Comparison of ENCODE assay signal across 1 cellular context in the genomic region with DNA sequence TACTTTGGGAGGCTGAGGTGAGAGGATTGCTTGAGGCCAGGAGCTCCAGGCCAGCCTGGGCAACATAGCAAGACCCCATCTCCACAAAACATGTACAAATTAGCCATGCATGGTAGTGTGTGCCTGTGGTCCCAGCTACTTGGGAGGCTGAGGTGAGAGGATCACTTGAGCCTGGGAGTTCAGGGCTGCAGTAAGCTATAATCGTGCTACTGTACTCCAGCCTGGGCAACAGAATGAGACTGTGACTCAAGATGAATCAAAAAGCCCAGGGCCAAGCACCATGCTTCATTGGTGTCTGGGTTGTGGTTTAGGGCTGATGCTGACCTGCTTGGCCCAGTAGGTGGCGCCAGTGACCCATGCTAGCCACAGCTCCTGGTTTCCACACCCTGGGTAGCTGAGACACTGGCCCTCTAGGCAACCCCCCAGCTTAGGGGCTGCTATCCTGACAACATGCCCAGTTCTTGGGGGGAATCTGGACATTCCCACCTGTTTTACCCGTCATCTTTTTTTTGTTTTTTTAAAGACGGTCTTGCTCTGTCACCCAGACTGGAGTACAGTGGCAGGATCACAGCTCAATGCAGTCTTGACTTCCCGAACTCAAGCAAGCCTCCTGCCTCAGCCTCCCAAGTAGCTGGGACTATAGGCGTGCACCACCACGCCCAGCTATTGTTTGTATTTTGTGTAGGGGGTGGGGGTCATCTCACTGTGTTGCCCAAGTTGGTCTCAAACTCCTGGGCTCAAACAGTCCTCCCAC.
A peak's percentile ranks its signal among the peaks of the same experiment; 100 is the strongest.
TF ChIP-seq lines count a peak whose summit lies in the region.

No MANE protein-coding gene starts in this region.

TF ChIP-seq in GM12878, 131 proteins besides CTCF, POLR2A, EP300 and RAD21 (continued from another document):
- TF ChIP-seq, protein P1, sequence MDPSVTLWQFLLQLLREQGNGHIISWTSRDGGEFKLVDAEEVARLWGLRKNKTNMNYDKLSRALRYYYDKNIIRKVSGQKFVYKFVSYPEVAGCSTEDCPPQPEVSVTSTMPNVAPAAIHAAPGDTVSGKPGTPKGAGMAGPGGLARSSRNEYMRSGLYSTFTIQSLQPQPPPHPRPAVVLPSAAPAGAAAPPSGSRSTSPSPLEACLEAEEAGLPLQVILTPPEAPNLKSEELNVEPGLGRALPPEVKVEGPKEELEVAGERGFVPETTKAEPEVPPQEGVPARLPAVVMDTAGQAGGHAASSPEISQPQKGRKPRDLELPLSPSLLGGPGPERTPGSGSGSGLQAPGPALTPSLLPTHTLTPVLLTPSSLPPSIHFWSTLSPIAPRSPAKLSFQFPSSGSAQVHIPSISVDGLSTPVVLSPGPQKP (IDR thresholded peaks at IDR 0.05; ENCODE audit: low read depth, low read length) = 0 out of 2 replicates have a peak, but pooled peaks have one; percentile 46
- TF ChIP-seq, protein P2, sequence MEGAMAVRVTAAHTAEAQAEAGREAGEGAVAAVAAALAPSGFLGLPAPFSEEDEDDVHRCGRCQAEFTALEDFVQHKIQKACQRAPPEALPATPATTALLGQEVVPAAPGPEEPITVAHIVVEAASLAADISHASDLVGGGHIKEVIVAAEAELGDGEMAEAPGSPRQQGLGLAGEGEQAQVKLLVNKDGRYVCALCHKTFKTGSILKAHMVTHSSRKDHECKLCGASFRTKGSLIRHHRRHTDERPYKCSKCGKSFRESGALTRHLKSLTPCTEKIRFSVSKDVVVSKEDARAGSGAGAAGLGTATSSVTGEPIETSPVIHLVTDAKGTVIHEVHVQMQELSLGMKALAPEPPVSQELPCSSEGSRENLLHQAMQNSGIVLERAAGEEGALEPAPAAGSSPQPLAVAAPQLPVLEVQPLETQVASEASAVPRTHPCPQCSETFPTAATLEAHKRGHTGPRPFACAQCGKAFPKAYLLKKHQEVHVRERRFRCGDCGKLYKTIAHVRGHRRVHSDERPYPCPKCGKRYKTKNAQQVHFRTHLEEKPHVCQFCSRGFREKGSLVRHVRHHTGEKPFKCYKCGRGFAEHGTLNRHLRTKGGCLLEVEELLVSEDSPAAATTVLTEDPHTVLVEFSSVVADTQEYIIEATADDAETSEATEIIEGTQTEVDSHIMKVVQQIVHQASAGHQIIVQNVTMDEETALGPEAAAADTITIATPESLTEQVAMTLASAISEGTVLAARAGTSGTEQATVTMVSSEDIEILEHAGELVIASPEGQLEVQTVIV (IDR thresholded peaks at IDR 0.05; ENCODE audit: borderline replicate concordance, partially characterized antibody) = no peak
- TF ChIP-seq, protein P3, sequence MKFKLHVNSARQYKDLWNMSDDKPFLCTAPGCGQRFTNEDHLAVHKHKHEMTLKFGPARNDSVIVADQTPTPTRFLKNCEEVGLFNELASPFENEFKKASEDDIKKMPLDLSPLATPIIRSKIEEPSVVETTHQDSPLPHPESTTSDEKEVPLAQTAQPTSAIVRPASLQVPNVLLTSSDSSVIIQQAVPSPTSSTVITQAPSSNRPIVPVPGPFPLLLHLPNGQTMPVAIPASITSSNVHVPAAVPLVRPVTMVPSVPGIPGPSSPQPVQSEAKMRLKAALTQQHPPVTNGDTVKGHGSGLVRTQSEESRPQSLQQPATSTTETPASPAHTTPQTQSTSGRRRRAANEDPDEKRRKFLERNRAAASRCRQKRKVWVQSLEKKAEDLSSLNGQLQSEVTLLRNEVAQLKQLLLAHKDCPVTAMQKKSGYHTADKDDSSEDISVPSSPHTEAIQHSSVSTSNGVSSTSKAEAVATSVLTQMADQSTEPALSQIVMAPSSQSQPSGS (IDR thresholded peaks at IDR 0.05; ENCODE audit: low read length) = no peak
- TF ChIP-seq ESRRA (IDR thresholded peaks at IDR 0.05; ENCODE audit: low read length) (no peak; the same call in 1 of the 2 replicates), BHLHE40 (IDR thresholded peaks at IDR 0.05; ENCODE audit: borderline replicate concordance in 1 of 2, low read depth in 2 of 2, low read length in 1 of 2) (no peak), PAX8 (IDR thresholded peaks at IDR 0.05) (no peak), EED (IDR thresholded peaks at IDR 0.05; ENCODE audit: low read depth) (no peak; the same call in 1 of the 2 replicates), SMC3 (IDR thresholded peaks at IDR 0.05; ENCODE audit: borderline replicate concordance, low read length) (peak; percentile 96), RCOR1 (conservative IDR thresholded peaks at IDR 0.05; ENCODE audit: low read depth, low read length) (no peak), PAX5 (IDR thresholded peaks at IDR 0.05; ENCODE audit: borderline replicate concordance, low read depth, low read length) (peak; percentile 58; the same call in 1 of the 2 replicates), MTA3 (IDR thresholded peaks at IDR 0.05; ENCODE audit: borderline replicate concordance, low read length) (no peak), EGR1 (IDR thresholded peaks at IDR 0.05; ENCODE audit: borderline replicate concordance in 1 of 2, low read depth in 2 of 2, low read length in 2 of 2) (no peak), CBX3 (IDR thresholded peaks at IDR 0.05; ENCODE audit: borderline replicate concordance, low read depth) (no peak), RUNX3 (IDR thresholded peaks at IDR 0.05; ENCODE audit: low read length) (peak; percentile 97)
- TF ChIP-seq, protein P4, sequence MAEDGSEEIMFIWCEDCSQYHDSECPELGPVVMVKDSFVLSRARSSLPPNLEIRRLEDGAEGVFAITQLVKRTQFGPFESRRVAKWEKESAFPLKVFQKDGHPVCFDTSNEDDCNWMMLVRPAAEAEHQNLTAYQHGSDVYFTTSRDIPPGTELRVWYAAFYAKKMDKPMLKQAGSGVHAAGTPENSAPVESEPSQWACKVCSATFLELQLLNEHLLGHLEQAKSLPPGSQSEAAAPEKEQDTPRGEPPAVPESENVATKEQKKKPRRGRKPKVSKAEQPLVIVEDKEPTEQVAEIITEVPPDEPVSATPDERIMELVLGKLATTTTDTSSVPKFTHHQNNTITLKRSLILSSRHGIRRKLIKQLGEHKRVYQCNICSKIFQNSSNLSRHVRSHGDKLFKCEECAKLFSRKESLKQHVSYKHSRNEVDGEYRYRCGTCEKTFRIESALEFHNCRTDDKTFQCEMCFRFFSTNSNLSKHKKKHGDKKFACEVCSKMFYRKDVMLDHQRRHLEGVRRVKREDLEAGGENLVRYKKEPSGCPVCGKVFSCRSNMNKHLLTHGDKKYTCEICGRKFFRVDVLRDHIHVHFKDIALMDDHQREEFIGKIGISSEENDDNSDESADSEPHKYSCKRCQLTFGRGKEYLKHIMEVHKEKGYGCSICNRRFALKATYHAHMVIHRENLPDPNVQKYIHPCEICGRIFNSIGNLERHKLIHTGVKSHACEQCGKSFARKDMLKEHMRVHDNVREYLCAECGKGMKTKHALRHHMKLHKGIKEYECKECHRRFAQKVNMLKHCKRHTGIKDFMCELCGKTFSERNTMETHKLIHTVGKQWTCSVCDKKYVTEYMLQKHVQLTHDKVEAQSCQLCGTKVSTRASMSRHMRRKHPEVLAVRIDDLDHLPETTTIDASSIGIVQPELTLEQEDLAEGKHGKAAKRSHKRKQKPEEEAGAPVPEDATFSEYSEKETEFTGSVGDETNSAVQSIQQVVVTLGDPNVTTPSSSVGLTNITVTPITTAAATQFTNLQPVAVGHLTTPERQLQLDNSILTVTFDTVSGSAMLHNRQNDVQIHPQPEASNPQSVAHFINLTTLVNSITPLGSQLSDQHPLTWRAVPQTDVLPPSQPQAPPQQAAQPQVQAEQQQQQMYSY (CRISPR knock-in tag; IDR thresholded peaks at IDR 0.05) = no peak
- TF ChIP-seq, protein P5, sequence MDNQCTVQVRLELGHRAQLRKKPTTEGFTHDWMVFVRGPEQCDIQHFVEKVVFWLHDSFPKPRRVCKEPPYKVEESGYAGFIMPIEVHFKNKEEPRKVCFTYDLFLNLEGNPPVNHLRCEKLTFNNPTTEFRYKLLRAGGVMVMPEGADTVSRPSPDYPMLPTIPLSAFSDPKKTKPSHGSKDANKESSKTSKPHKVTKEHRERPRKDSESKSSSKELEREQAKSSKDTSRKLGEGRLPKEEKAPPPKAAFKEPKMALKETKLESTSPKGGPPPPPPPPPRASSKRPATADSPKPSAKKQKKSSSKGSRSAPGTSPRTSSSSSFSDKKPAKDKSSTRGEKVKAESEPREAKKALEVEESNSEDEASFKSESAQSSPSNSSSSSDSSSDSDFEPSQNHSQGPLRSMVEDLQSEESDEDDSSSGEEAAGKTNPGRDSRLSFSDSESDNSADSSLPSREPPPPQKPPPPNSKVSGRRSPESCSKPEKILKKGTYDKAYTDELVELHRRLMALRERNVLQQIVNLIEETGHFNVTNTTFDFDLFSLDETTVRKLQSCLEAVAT (IDR thresholded peaks at IDR 0.05) = 0 out of 2 replicates have a peak, but pooled peaks have one; percentile 42
